Comparison of ENCODE assay signal across 19 cellular contexts in genomic region chr22:49368221-49368975, GRCh38.
DNase-seq lines count a peak whose midpoint lies in the region; ATAC-seq and TF ChIP-seq lines count a peak whose summit lies in the region.
"Had no signal": no experiment of that assay in that cellular context is flagged by ENCODE, and none has a peak within 500 bp of the region (broad histone marks: within the 10 kb centered on the region; RNA-seq: fewer than 3 reads in every experiment).

No MANE protein-coding gene starts in this region.

- no peak overlapping the region for H3K4me3 Mint-ChIP-seq in stimulated activated naive CD8-positive, alpha-beta T cell treated with anti-CD3 and anti-CD28 coated beads, Interleukin-15, amount 100 ng/mL, for 72 hours
- H3K4me3 Mint-ChIP-seq: activated naive CD4-positive, alpha-beta T cell treated with anti-CD3 and anti-CD28 coated beads, Interleukin-2, amount 10 ng/mL, durations not matched to agents 7 days and 5 days had no signal

- no peak for TF ChIP-seq POLR2A in lower leg skin (IDR thresholded peaks at IDR 0.05)
- no peak for TF ChIP-seq POLR2A in spleen (IDR thresholded peaks at IDR 0.05)

- no peaks in the 10 kb centered on the region for H3K9me3 Mint-ChIP-seq in stimulated activated naive CD8-positive, alpha-beta T cell treated with anti-CD3 and anti-CD28 coated beads, Interleukin-15, amount 100 ng/mL, for 72 hours
- H3K9me3 Mint-ChIP-seq: activated naive CD4-positive, alpha-beta T cell treated with anti-CD3 and anti-CD28 coated beads, Interleukin-2, amount 10 ng/mL, durations not matched to agents 7 days and 5 days; activated T-cell treated with anti-CD3 and anti-CD28 coated beads, Interleukin-2, amount 50 U/mL, for 72 hours; CD4-positive, alpha-beta memory T cell had no signal

- no peak overlapping the region for H3K27ac Mint-ChIP-seq in stimulated activated naive CD8-positive, alpha-beta T cell treated with anti-CD3 and anti-CD28 coated beads, Interleukin-15, amount 100 ng/mL, for 72 hours
- H3K27ac Mint-ChIP-seq: activated naive CD4-positive, alpha-beta T cell treated with anti-CD3 and anti-CD28 coated beads, Interleukin-2, amount 10 ng/mL, durations not matched to agents 7 days and 5 days; activated T-cell treated with anti-CD3 and anti-CD28 coated beads, Interleukin-2, amount 50 U/mL, for 72 hours; CD4-positive, alpha-beta memory T cell had no signal

- H3K4me1 ChIP-seq in RWPE2 (ENCODE audit: insufficient read depth, poor library complexity, severe bottlenecking) (no peaks in the 10 kb centered on the region), spleen (peaks cover 0 to 15% (median 5%) of the 10 kb centered on the region in 6 donors)
- H3K4me1 ChIP-seq: uterus had no signal

- H3K27me3 ChIP-seq in RWPE2 (ENCODE audit: insufficient read depth, poor library complexity, severe bottlenecking) = no peaks in the 10 kb centered on the region
- H3K27me3 ChIP-seq in spleen (replicated peaks in 1 of 7) = peaks cover 0 to 56% (median 0%) of the 10 kb centered on the region in 7 donors
- H3K27me3 ChIP-seq: cardiac muscle cell, uterus had no signal

- WGBS in lower leg skin, 2 donors = 83 to 91% methylated on average over 19 of the region's 19 CpGs
- WGBS in spleen, 5 donors = 83 to 86% (median 85%) methylated on average over 10 to 19 of the region's 19 CpGs

- H3K27ac ChIP-seq in RWPE2 (ENCODE audit: poor library complexity, severe bottlenecking) = no peak overlapping the region
- peak overlapping the region in 6 of 8 donors; percentile 22 to 74 (median 58) for H3K27ac ChIP-seq in spleen
- H3K27ac ChIP-seq: cardiac muscle cell, epithelial cell of prostate, uterus had no signal

- peaks cover 5% of the 10 kb centered on the region for H3K4me1 Mint-ChIP-seq in stimulated activated naive CD8-positive, alpha-beta T cell treated with anti-CD3 and anti-CD28 coated beads, Interleukin-15, amount 100 ng/mL, for 72 hours
- H3K4me1 Mint-ChIP-seq: activated naive CD4-positive, alpha-beta T cell treated with anti-CD3 and anti-CD28 coated beads, Interleukin-2, amount 10 ng/mL, durations not matched to agents 7 days and 5 days; CD4-positive, alpha-beta memory T cell had no signal

- TF ChIP-seq CTCF in RWPE2 (IDR thresholded peaks at IDR 0.05; ENCODE audit: poor library complexity, severe bottlenecking) = no peak
- no peak for TF ChIP-seq CTCF in lower leg skin (IDR thresholded peaks at IDR 0.05)
- TF ChIP-seq CTCF in spleen (IDR thresholded peaks at IDR 0.05 in 8 of 11, conservative IDR thresholded peaks at IDR 0.05 in 3 of 11) = no peak

- peaks cover 54% of the 10 kb centered on the region for H3K27me3 Mint-ChIP-seq in stimulated activated naive CD8-positive, alpha-beta T cell treated with anti-CD3 and anti-CD28 coated beads, Interleukin-15, amount 100 ng/mL, for 72 hours

- ATAC-seq in RWPE2 (ENCODE audit: low read depth) (no peak), HG02623 (IDR thresholded peaks at IDR 0.05; ENCODE audit: unreplicated experiment) (no peak), HG03175 (IDR thresholded peaks at IDR 0.05; ENCODE audit: unreplicated experiment) (no peak)
- no peak for ATAC-seq in stimulated activated naive CD8-positive, alpha-beta T cell treated with anti-CD3 and anti-CD28 coated beads, Interleukin-15, amount 100 ng/mL, for 72 hours
- ATAC-seq: activated T-cell treated with anti-CD3 and anti-CD28 coated beads, Interleukin-2, amount 50 U/mL, for 72 hours had no signal

- H3K36me3 ChIP-seq in RWPE2 (ENCODE audit: low read depth) = no peaks in the 10 kb centered on the region
- no peaks in the 10 kb centered on the region for H3K36me3 ChIP-seq in spleen
- H3K36me3 ChIP-seq: cardiac muscle cell, uterus had no signal

- intact Hi-C loops in lower leg skin (cut with DNase I; ENCODE audit: low total_unique reads) (no loop called here), spleen (cut with DNase I; ENCODE audit: low total_unique reads) (no loop called here)

- peaks cover 1% of the 10 kb centered on the region for H3K9me3 ChIP-seq in RWPE2 (ENCODE audit: severe bottlenecking)
- no peaks in the 10 kb centered on the region for H3K9me3 ChIP-seq in spleen
- H3K9me3 ChIP-seq: uterus had no signal

- H3K4me3 ChIP-seq in RWPE2 (ENCODE audit: severe bottlenecking) (no peak overlapping the region), lower leg skin (ENCODE audit: low read depth, poor library complexity, severe bottlenecking) (no peak overlapping the region), spleen (peak overlapping the region in 4 of 8 donors; percentile 7 to 51 (median 24))
- H3K4me3 ChIP-seq: cardiac muscle cell, uterus had no signal

- DNase-seq in D341Med (ENCODE audit: low spot score) (peak; percentile 8), RWPE2 (ENCODE audit: low spot score) (peak; percentile 47), lower leg skin (ENCODE audit: low spot score in 2 of 2) (peak; percentile 9 to 76), spleen (peak; percentile 54)
- DNase-seq in stimulated activated naive CD8-positive, alpha-beta T cell treated with anti-CD3 and anti-CD28 coated beads, Interleukin-15, amount 100 ng/mL, for 72 hours = no peak
- DNase-seq: activated CD4-positive, alpha-beta T cell treated with anti-CD3 and anti-CD28 coated beads, Interleukin-2, amount 50 U/mL, for 4 hours; activated naive CD4-positive, alpha-beta T cell treated with anti-CD3 and anti-CD28 coated beads, Interleukin-2, amount 10 ng/mL, durations not matched to agents 7 days and 5 days; activated T-cell treated with anti-CD3 and anti-CD28 coated beads, Interleukin-2, amount 50 U/mL, for 72 hours; CD4-positive, alpha-beta memory T cell; DMS53; KG1; NCI-H1694; NCI-H2171; NCI-H526; uterus had no signal

Comparison
In these comparisons a context has a peak if more than half of its experiments do, and no peak if none do; other contexts are left out.
1. DNase-seq: peak in D341Med (single experiment), RWPE2 (single experiment), lower leg skin (2 of 2) and spleen (single experiment); none in stimulated activated naive CD8-positive, alpha-beta T cell treated with anti-CD3 and anti-CD28 coated beads, Interleukin-15, amount 100 ng/mL, for 72 hours (0 of 2).